ENCODE assay signal across 21 cellular contexts in the genomic region with DNA sequence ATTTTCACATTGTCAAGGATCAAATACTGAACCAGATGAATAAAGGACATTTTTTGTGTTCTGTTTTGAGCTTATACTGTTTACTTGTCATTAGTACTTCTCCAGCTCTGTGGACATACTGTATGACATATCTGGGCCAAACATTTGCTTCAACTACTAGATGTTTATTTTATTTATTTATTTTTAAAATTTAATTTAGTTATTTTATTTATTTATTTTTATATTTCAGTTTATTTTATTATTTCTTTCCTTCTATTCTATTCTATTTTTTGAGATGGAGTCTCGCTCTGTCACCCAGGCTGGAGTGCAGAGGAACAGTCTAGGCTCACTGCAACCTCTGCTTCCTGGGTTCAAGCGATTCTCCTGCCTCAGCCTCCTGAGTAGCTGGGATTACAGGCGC. TPM values are rescaled to one million over a fixed set of nuclear protein-coding genes. Genes with fewer than 3 reads are reported as not detected.
DNase-seq lines count a peak whose midpoint lies in the region; ATAC-seq, FAIRE-seq and TF ChIP-seq lines count a peak whose summit lies in the region.
"Had no signal": no experiment of that assay in that cellular context is flagged by ENCODE, and none has a peak within 500 bp of the region (broad histone marks: within the 10 kb centered on the region; RNA-seq: fewer than 3 reads in every experiment).

No MANE protein-coding gene starts in this region.

- no peaks in the 10 kb centered on the region for H3K9me3 Mint-ChIP-seq in CD4-positive, alpha-beta memory T cell
- H3K9me3 Mint-ChIP-seq in natural killer cell = no peaks in the 10 kb centered on the region
- H3K9me3 Mint-ChIP-seq: CD4-positive, alpha-beta T cell had no signal

- BruUV-seq in mammary epithelial cell (replicated peaks; lab: Mats Ljungman, UMichigan) (no TSS peak), PC-9 (replicated peaks; lab: Mats Ljungman, UMichigan) (no TSS peak)

- no peaks in the 10 kb centered on the region for H3K27me3 Mint-ChIP-seq in CD4-positive, alpha-beta memory T cell
- no peaks in the 10 kb centered on the region for H3K27me3 Mint-ChIP-seq in natural killer cell (ENCODE audit: low read depth in 2 of 2)
- H3K27me3 Mint-ChIP-seq: CD4-positive, alpha-beta T cell had no signal

- no peak for TF ChIP-seq CTCF in mammary epithelial cell (conservative IDR thresholded peaks at IDR 0.05 in 1 of 2, IDR thresholded peaks at IDR 0.05 in 1 of 2; ENCODE audit: extremely low read depth in 1 of 2, insufficient read depth in 1 of 2, low read depth in 1 of 2, low read length in 2 of 2)
- no peak for TF ChIP-seq CTCF in breast epithelium (IDR thresholded peaks at IDR 0.05)
- no peak for TF ChIP-seq CTCF in PC-9 (conservative IDR thresholded peaks at IDR 0.05)
- no peak for TF ChIP-seq CTCF in natural killer cell (IDR thresholded peaks at IDR 0.05)

- no peak for DNase-seq in mammary epithelial cell
- DNase-seq in breast epithelium (ENCODE audit: low spot score in 2 of 2) = no peak
- no peak for DNase-seq in PC-9
- DNase-seq in frontal cortex (ENCODE audit: low spot score in 2 of 2) = no peak
- no peak for DNase-seq in 8988T
- no peak for DNase-seq in CD4-positive, alpha-beta memory T cell
- no peak for DNase-seq in natural killer cell
- DNase-seq: AML-193; CD4-positive, alpha-beta T cell; DMS153; DMS79; GF-D8; HCEC 1CT had no signal

- no peaks in the 10 kb centered on the region for H3K36me3 ChIP-seq in mammary epithelial cell (ENCODE audit: insufficient read depth, low read length)
- H3K36me3 ChIP-seq in breast epithelium = no peaks in the 10 kb centered on the region
- no peaks in the 10 kb centered on the region for H3K36me3 ChIP-seq in PC-9 (ENCODE audit: low read depth)
- no peaks in the 10 kb centered on the region for H3K36me3 ChIP-seq in CD4-positive, alpha-beta memory T cell (ENCODE audit: insufficient read depth, low read length)

- no peaks in the 10 kb centered on the region for H3K79me2 ChIP-seq in mammary epithelial cell (ENCODE audit: insufficient read depth, low read length)
- H3K79me2 ChIP-seq in PC-9 (ENCODE audit: low read depth) = no peaks in the 10 kb centered on the region

- peaks cover 16% of the 10 kb centered on the region for H3K4me1 ChIP-seq in mammary epithelial cell (ENCODE audit: insufficient read depth, low read length)
- no peaks in the 10 kb centered on the region for H3K4me1 ChIP-seq in breast epithelium
- peaks cover 44% of the 10 kb centered on the region for H3K4me1 ChIP-seq in PC-9 (replicated peaks; ENCODE audit: insufficient read depth)
- H3K4me1 ChIP-seq in CD4-positive, alpha-beta memory T cell (ENCODE audit: insufficient read depth, low read length) = no peaks in the 10 kb centered on the region

- H3K27ac ChIP-seq in mammary epithelial cell (ENCODE audit: insufficient read depth, low read depth, low read length) = peak overlapping the region; percentile 58
- H3K27ac ChIP-seq in breast epithelium = no peak overlapping the region
- H3K27ac ChIP-seq in PC-9 = peak overlapping the region; percentile 82
- H3K27ac ChIP-seq in CD4-positive, alpha-beta memory T cell (ENCODE audit: low read depth, low read length) = no peak overlapping the region
- H3K27ac ChIP-seq: C4-2B had no signal

- TF ChIP-seq POLR2A in breast epithelium (IDR thresholded peaks at IDR 0.05) = no peak

- H2AFZ ChIP-seq in mammary epithelial cell (ENCODE audit: low read depth, low read length) (no peak overlapping the region), PC-9 (no peak overlapping the region)

- no peaks in the 10 kb centered on the region for H3K9me2 ChIP-seq in PC-9 (ENCODE audit: insufficient read depth)

- no peaks in the 10 kb centered on the region for H3K36me3 Mint-ChIP-seq in CD4-positive, alpha-beta memory T cell
- no peaks in the 10 kb centered on the region for H3K36me3 Mint-ChIP-seq in natural killer cell

- POLR2A ChIA-PET in PC-9 (lab: Charles Lee; ENCODE audit: unreplicated experiment) = interaction anchor here (0.6 kb wide), 2 partner anchors 85 to 93 kb away, joined by 3 to 4 read pairs; no protein-coding TSS in a partner anchor
- POLR2A ChIA-PET in CD4-positive, alpha-beta memory T cell (lab: Charles Lee; ENCODE audit: partially characterized antibody) = interaction anchor here (0.9 kb wide), 1 partner anchor 9 kb away, joined by 3 read pairs; no protein-coding TSS in a partner anchor

- WGBS in mammary epithelial cell (ENCODE audit: low coverage, missing lambda C conversion rate) = 93% methylated on average over 3 of the region's 3 CpGs

- H3F3A ChIP-seq in PC-9 (ENCODE audit: insufficient read depth, low read depth) = peaks cover 38% of the 10 kb centered on the region

- in situ Hi-C loops in mammary epithelial cell (cut with MboI; ENCODE audit: low sequenced_read_pairs in 2 of 2) = loop anchor here in 1 of 2 donors (10.0 to 25.0 kb wide), 2 partner anchors 148 to 270 kb away; a partner anchor contains a TSS

- dilution Hi-C loops in mammary epithelial cell (cut with HindIII; ENCODE audit: low sequenced_read_pairs) = no loop called here

- H4K20me1 ChIP-seq in mammary epithelial cell (ENCODE audit: insufficient read depth, low read length) = no peaks in the 10 kb centered on the region
- H4K20me1 ChIP-seq in PC-9 (ENCODE audit: insufficient read depth) = no peaks in the 10 kb centered on the region

- H3K4me3 ChIP-seq in mammary epithelial cell (replicated peaks in 1 of 3; ENCODE audit: insufficient read depth in 1 of 3, low read depth in 2 of 3, low read length in 3 of 3) (no peak overlapping the region), breast epithelium (no peak overlapping the region), PC-9 (no peak overlapping the region)
- no peak overlapping the region for H3K4me3 ChIP-seq in CD4-positive, alpha-beta memory T cell (ENCODE audit: low read length in 2 of 2)
- H3K4me3 ChIP-seq: GM12878 had no signal

- H3K9me3 ChIP-seq in mammary epithelial cell (replicated peaks; ENCODE audit: insufficient read depth, low read length) (no peaks in the 10 kb centered on the region), breast epithelium (no peaks in the 10 kb centered on the region), PC-9 (ENCODE audit: insufficient read depth, low read depth) (no peaks in the 10 kb centered on the region)
- no peaks in the 10 kb centered on the region for H3K9me3 ChIP-seq in CD4-positive, alpha-beta memory T cell (ENCODE audit: control insufficient read depth in 1 of 2, low read length in 2 of 2)

- no peak overlapping the region for H3K27ac Mint-ChIP-seq in CD4-positive, alpha-beta memory T cell
- no peak overlapping the region for H3K27ac Mint-ChIP-seq in natural killer cell
- H3K27ac Mint-ChIP-seq: CD4-positive, alpha-beta T cell had no signal

- ATAC-seq in natural killer cell = no peak
- ATAC-seq: GM12878 had no signal

- no peak overlapping the region for H3K9ac ChIP-seq in mammary epithelial cell (ENCODE audit: insufficient read depth, low read length)

- peak overlapping the region; percentile 32 for H3K4me2 ChIP-seq in mammary epithelial cell (ENCODE audit: insufficient read depth, low read depth, low read length)
- H3K4me2 ChIP-seq in PC-9 = peak overlapping the region; percentile 44

- H3K27me3 ChIP-seq in mammary epithelial cell (ENCODE audit: insufficient read depth, low read length) = no peaks in the 10 kb centered on the region
- H3K27me3 ChIP-seq in breast epithelium = no peaks in the 10 kb centered on the region
- H3K27me3 ChIP-seq in PC-9 (ENCODE audit: insufficient read depth, low read depth) = no peaks in the 10 kb centered on the region
- no peaks in the 10 kb centered on the region for H3K27me3 ChIP-seq in CD4-positive, alpha-beta memory T cell (ENCODE audit: insufficient read depth, low read length)

- peak; percentile 77 for FAIRE-seq in frontal cortex (lab: Jason Lieb, UNC)
- FAIRE-seq: GM12878, GM19239 had no signal

- CTCF ChIA-PET in mammary epithelial cell (lab: Charles Lee; ENCODE audit: low non-redundant PET) (no interaction called here), PC-9 (lab: Charles Lee) (no interaction called here)
- CTCF ChIA-PET in CD4-positive, alpha-beta memory T cell (lab: Charles Lee; ENCODE audit: partially characterized antibody) = interaction anchor here (1.0 kb wide), 1 partner anchor 9 kb away, joined by 3 read pairs; no protein-coding TSS in a partner anchor

- intact Hi-C loops in mammary epithelial cell (cut with micrococcal nuclease) (loop anchor here (2.0 to 5.0 kb wide), 2 partner anchors 62 to 80 kb away; no protein-coding TSS in a partner anchor), breast epithelium (cut with DNase I; ENCODE audit: low total_unique reads) (no loop called here), PC-9 (cut with micrococcal nuclease; ENCODE audit: unreplicated experiment) (no loop called here), natural killer cell (cut with micrococcal nuclease) (no loop called here)
- intact Hi-C loops in CD4-positive, alpha-beta memory T cell (cut with micrococcal nuclease) = no loop called here

- H3K4me3 Mint-ChIP-seq in CD4-positive, alpha-beta memory T cell = no peak overlapping the region
- no peak overlapping the region for H3K4me3 Mint-ChIP-seq in natural killer cell
- H3K4me3 Mint-ChIP-seq: CD4-positive, alpha-beta T cell had no signal

- H3K4me1 Mint-ChIP-seq in CD4-positive, alpha-beta memory T cell = peaks cover 3 to 7% (median 4%) of the 10 kb centered on the region in 4 donors
- peaks cover 0 to 8% of the 10 kb centered on the region in 2 donors for H3K4me1 Mint-ChIP-seq in natural killer cell

RNA-seq across cellular contexts. Expression of a gene that starts 37.0 kb away (rescaled TPM):
- total RNA-seq in mammary epithelial cell (not detected), breast epithelium (not detected), PC-9 (2021) (0.20 TPM in 1 of 2 replicates, not detected in the other), frontal cortex (0.41 TPM), natural killer cell (not detected)
- not detected for polyA plus RNA-seq in mammary epithelial cell
- not detected for polyA minus RNA-seq in mammary epithelial cell
- not detected for total RNA-seq in CD4-positive, alpha-beta memory T cell
- polyA plus RNA-seq in CD4-positive, alpha-beta memory T cell = not detected
- total RNA-seq: A172; CD4-positive, alpha-beta T cell; Daoy; GM12878; H4; HT-29 had no signal
- polyA plus RNA-seq: BJ had no signal

Comparison
In these comparisons a context has a peak if more than half of its experiments do, and no peak if none do; other contexts are left out.
1. H3K27ac ChIP-seq: peak in mammary epithelial cell (single experiment) and PC-9 (single experiment); none in breast epithelium (0 of 2) and CD4-positive, alpha-beta memory T cell (single experiment).